11 cellular contexts compared by ENCODE assay signal in the genomic region with DNA sequence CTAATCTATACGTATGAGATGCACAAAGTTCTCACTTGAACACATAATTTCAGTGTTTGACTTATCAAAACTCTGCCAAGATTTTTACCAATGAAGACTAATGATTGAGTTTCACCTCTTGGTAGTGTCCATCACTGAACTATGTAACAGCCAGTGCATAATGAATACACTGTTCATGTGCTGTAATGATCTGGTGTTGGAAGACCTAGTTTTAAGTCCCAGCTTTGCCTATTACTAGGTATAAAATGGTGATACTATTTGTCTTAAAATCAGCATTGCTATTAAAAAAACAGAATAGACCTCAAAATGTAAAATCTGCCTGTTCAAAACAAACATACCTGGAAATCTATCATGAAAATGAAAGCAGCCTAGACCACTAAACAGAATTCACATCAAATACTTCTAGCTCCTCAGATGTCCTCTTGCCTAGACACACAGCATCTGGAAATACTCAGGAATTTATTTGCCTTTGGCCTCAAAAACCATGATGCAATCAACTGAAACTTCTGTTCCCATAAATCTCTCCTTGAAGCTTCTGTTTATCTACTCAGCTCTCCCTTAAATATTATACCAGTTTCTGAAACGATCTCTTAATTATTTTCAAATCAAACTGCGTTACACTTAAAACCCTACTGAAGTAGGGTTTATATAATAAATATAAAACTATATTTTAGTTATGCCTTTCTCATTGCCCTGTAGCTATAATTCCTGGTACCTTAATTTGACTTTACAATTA. TPM values are rescaled to one million over a fixed set of nuclear protein-coding genes. Genes with fewer than 3 reads are reported as not detected.
A peak's percentile ranks its signal among the peaks of the same experiment; 100 is the strongest.
DNase-seq lines count a peak whose midpoint lies in the region; ATAC-seq and TF ChIP-seq lines count a peak whose summit lies in the region.
"Had no signal": no experiment of that assay in that cellular context is flagged by ENCODE, and none has a peak within 500 bp of the region (broad histone marks: within the 10 kb centered on the region; RNA-seq: fewer than 3 reads in every experiment).

No MANE protein-coding gene starts in this region.

- H3K36me3 Mint-ChIP-seq in activated CD4-positive, alpha-beta memory T cell treated with anti-CD3 and anti-CD28 coated beads for 36 hours = peaks cover 39% of the 10 kb centered on the region

- intact Hi-C loops in heart right ventricle (cut with DNase I) = loop anchor here in 3 of 10 donors (2.0 to 10.0 kb wide), 3 partner anchors 27 to 137 kb away; no protein-coding TSS in a partner anchor
- intact Hi-C loops in tibial artery (cut with DNase I; ENCODE audit: low total_unique reads) = no loop called here
- intact Hi-C loops in activated CD4-positive, alpha-beta memory T cell treated with anti-CD3 and anti-CD28 coated beads for 36 hours (cut with micrococcal nuclease) = no loop called here

- TF ChIP-seq CTCF in heart right ventricle (IDR thresholded peaks at IDR 0.05) (no peak), tibial artery (IDR thresholded peaks at IDR 0.05) (no peak)

- DNase-seq in NCI-H2029 (lab: John Stamatoyannopoulos, UW) (peak; percentile 22), NCI-H2029 treated with DMSO at 0.1 percent for 48 hours (lab: John Stamatoyannopoulos, UW) (no peak), SW480 (ENCODE audit: low spot score) (peak; percentile 72), heart right ventricle (no peak), tibial artery (no peak)
- DNase-seq in activated CD4-positive, alpha-beta memory T cell treated with anti-CD3 and anti-CD28 coated beads for 36 hours = no peak
- DNase-seq: activated naive CD4-positive, alpha-beta T cell; NCI-H2081 had no signal

- H3K4me1 ChIP-seq in heart right ventricle (peaks cover 11 to 46% (median 34%) of the 10 kb centered on the region in 9 donors), tibial artery (peaks cover 0 to 51% (median 30%) of the 10 kb centered on the region in 4 donors)

- no peaks in the 10 kb centered on the region for H3K27me3 Mint-ChIP-seq in activated CD4-positive, alpha-beta memory T cell treated with anti-CD3 and anti-CD28 coated beads for 36 hours

- no peak overlapping the region for H3K27ac Mint-ChIP-seq in activated CD4-positive, alpha-beta memory T cell treated with anti-CD3 and anti-CD28 coated beads for 36 hours

- H3K27ac ChIP-seq in heart right ventricle (peak overlapping the region in 9 of 10 donors; percentile 35 to 73 (median 65)), tibial artery (peak overlapping the region; percentile 72 to 76)
- H3K27ac ChIP-seq: C4-2B had no signal

- no peaks in the 10 kb centered on the region for H3K4me1 Mint-ChIP-seq in activated CD4-positive, alpha-beta memory T cell treated with anti-CD3 and anti-CD28 coated beads for 36 hours (ENCODE audit: low read depth)

- H3K36me3 ChIP-seq in heart right ventricle (peaks cover 0 to 7% (median 0%) of the 10 kb centered on the region in 9 donors), tibial artery (no peaks in the 10 kb centered on the region)

- WGBS in heart right ventricle, 2 donors = 71 to 73% methylated on average over 3 of the region's 3 CpGs

- ATAC-seq in heart right ventricle (peak in 7 of 8 donors; percentile 58 to 87 (median 75)), HG02981 (IDR thresholded peaks at IDR 0.05; ENCODE audit: unreplicated experiment) (no peak), HG02763 (IDR thresholded peaks at IDR 0.05; ENCODE audit: unreplicated experiment) (no peak)

- H3K4me3 ChIP-seq in heart right ventricle = no peak overlapping the region
- peak overlapping the region in 1 of 2 donors; percentile 11 for H3K4me3 ChIP-seq in tibial artery

- H3K9me3 ChIP-seq in heart right ventricle (peaks cover 0 to 1% (median 0%) of the 10 kb centered on the region in 11 donors), tibial artery (no peaks in the 10 kb centered on the region)

- POLR2A ChIA-PET in activated CD4-positive, alpha-beta memory T cell treated with anti-CD3 and anti-CD28 coated beads for 36 hours (lab: Charles Lee) = no interaction called here

- H3K9me3 Mint-ChIP-seq in activated CD4-positive, alpha-beta memory T cell treated with anti-CD3 and anti-CD28 coated beads for 36 hours = no peaks in the 10 kb centered on the region

- no peak overlapping the region for H3K4me3 Mint-ChIP-seq in activated CD4-positive, alpha-beta memory T cell treated with anti-CD3 and anti-CD28 coated beads for 36 hours

- H3K27me3 ChIP-seq in heart right ventricle (no peaks in the 10 kb centered on the region), tibial artery (no peaks in the 10 kb centered on the region)

- CTCF ChIA-PET in activated CD4-positive, alpha-beta memory T cell treated with anti-CD3 and anti-CD28 coated beads for 36 hours (lab: Charles Lee) = no interaction called here

RNA-seq across cellular contexts. Expression of gene MRPS27, which starts 38.1 kb away (rescaled TPM):
- total RNA-seq in heart right ventricle = 10 to 100 TPM; 55.7 to 91.8 (median 79.2) TPM
- 10 to 100 TPM; 20.8 to 42.9 TPM for polyA plus RNA-seq in heart right ventricle
- 10 to 100 TPM; 85.9 to 91.4 TPM for total RNA-seq in activated CD4-positive, alpha-beta memory T cell treated with anti-CD3 and anti-CD28 coated beads for 36 hours

RNA-seq across cellular contexts. Expression of gene PTCD2, which starts 38.2 kb away (rescaled TPM):
- total RNA-seq in heart right ventricle = 10 to 100 TPM; 11.3 to 28.9 (median 22.5) TPM
- polyA plus RNA-seq in heart right ventricle = 1 to 10 TPM; 1.8 to 4.4 TPM
- 10 to 100 TPM; 10.8 to 12.1 TPM for total RNA-seq in activated CD4-positive, alpha-beta memory T cell treated with anti-CD3 and anti-CD28 coated beads for 36 hours

Comparison
In these comparisons a context has a peak if more than half of its experiments do, and no peak if none do; other contexts are left out.
1. DNase-seq: peak in NCI-H2029 (single experiment) and SW480 (single experiment); none in NCI-H2029 treated with DMSO at 0.1 percent for 48 hours (single experiment), heart right ventricle (0 of 2), tibial artery (0 of 2) and activated CD4-positive, alpha-beta memory T cell treated with anti-CD3 and anti-CD28 coated beads for 36 hours (single experiment).
2. ATAC-seq: peak in heart right ventricle (7 of 8); none in HG02981 (single experiment) and HG02763 (single experiment).